Comparison of ENCODE assay signal across 8 cellular contexts in genomic region chr2:71282493-71282892, GRCh38. TPM values are rescaled to one million over a fixed set of nuclear protein-coding genes. Genes with fewer than 3 reads are reported as not detected.
DNase-seq lines count a peak whose midpoint lies in the region; ATAC-seq lines count a peak whose summit lies in the region.

No MANE protein-coding gene starts in this region.

- no peaks in the 10 kb centered on the region for H4K20me1 ChIP-seq in GM23248 (ENCODE audit: insufficient read depth)

- no peaks in the 10 kb centered on the region for H3K4me1 ChIP-seq in GM23248 (ENCODE audit: insufficient read depth)
- H3K4me1 ChIP-seq in right cardiac atrium (ENCODE audit: control insufficient read depth, insufficient read depth, low read length): no peaks in the 10 kb centered on the region

- H3K27me3 ChIP-seq in GM23248 (replicated peaks; ENCODE audit: insufficient read depth) (peaks cover 46% of the 10 kb centered on the region), right cardiac atrium (ENCODE audit: control insufficient read depth, insufficient read depth) (no peaks in the 10 kb centered on the region)

- H2AFZ ChIP-seq in GM23248: no peak overlapping the region

- peak; percentile 40 to 42 for ATAC-seq in right cardiac atrium
- no peak for ATAC-seq in GM21825 (IDR thresholded peaks at IDR 0.05; ENCODE audit: unreplicated experiment)
- ATAC-seq in activated CD4-positive, CD25-positive, alpha-beta regulatory T cell treated with anti-CD3 and anti-CD28 coated beads, Interleukin-2, amount 50 U/mL, for 24 hours: no peak

- H3K4me3 ChIP-seq in GM23248 (no peak overlapping the region), right cardiac atrium (ENCODE audit: low read length) (no peak overlapping the region)

- in situ Hi-C loops in GM23248 (cut with MboI): no loop called here

- H3K9me3 ChIP-seq in GM23248 (ENCODE audit: low read depth): no peaks in the 10 kb centered on the region
- H3K9me3 ChIP-seq in right cardiac atrium (ENCODE audit: control insufficient read depth, low read length): no peaks in the 10 kb centered on the region

- H3K9ac ChIP-seq in GM23248: no peak overlapping the region

- no peak overlapping the region for H3K27ac ChIP-seq in GM23248
- no peak overlapping the region for H3K27ac ChIP-seq in right cardiac atrium (ENCODE audit: low read length)

- H3K9me2 ChIP-seq in GM23248 (ENCODE audit: insufficient read depth): no peaks in the 10 kb centered on the region

- DNase-seq in Ammon's horn (ENCODE audit: low spot score) (peak; percentile 22), GM23248 (peak; percentile 3), RPMI7951 (ENCODE audit: low read depth) (peak; percentile 33), right cardiac atrium (no peak), cortex of kidney (lab: John Stamatoyannopoulos, UW) (no peak)
- DNase-seq in NK-92 treated with Interleukin-12 subunit alpha and Interleukin-12 subunit beta, amount 100 ng/mL, for 24 hours (lab: John Stamatoyannopoulos, UW): no peak

- no peaks in the 10 kb centered on the region for H3F3A ChIP-seq in GM23248 (ENCODE audit: insufficient read depth)

- no peak overlapping the region for H3K4me2 ChIP-seq in GM23248 (ENCODE audit: unreplicated experiment)

- no peaks in the 10 kb centered on the region for H3K36me3 ChIP-seq in GM23248 (ENCODE audit: low read depth)

- no peaks in the 10 kb centered on the region for H3K79me2 ChIP-seq in GM23248 (ENCODE audit: insufficient read depth)

- intact Hi-C loops in right cardiac atrium (cut with DNase I): no loop called here

RNA-seq across cellular contexts. Expression of gene ZNF638, which starts 49.1 kb away (rescaled TPM):
- 75.0 and 83.0 TPM in 2 replicates for total RNA-seq in GM23248 (2014; rRNA removed; shearing (Covaris generic))
- polyA plus RNA-seq in GM23248 (2016; fragmentation: Nextera tagmentation; extraction: Ambion mirVana) (43.5 and 44.0 TPM in 2 replicates), right cardiac atrium (69.9 TPM)
- total RNA-seq in RPMI7951 (2014; rRNA removed; shearing (Covaris generic)): 71.0 and 87.6 TPM in 2 replicates
- total RNA-seq in right cardiac atrium: 10 to 100 TPM; 72.3 to 84.2 (median 78.9) TPM

RNA-seq across cellular contexts. Expression of gene PAIP2B, which starts 55.6 kb away (rescaled TPM):
- under 0.01 TPM in 2 replicates for total RNA-seq in GM23248 (2014; rRNA removed; shearing (Covaris generic))
- polyA plus RNA-seq in GM23248 (2016; fragmentation: Nextera tagmentation; extraction: Ambion mirVana) (0.10 and 0.11 TPM in 2 replicates), right cardiac atrium (14.2 TPM)
- total RNA-seq in RPMI7951 (2014; rRNA removed; shearing (Covaris generic)): 0.48 and 0.49 TPM in 2 replicates
- 10 to 100 TPM; 21.5 to 34.5 (median 30.9) TPM for total RNA-seq in right cardiac atrium

Comparison
In these comparisons a context has a peak if more than half of its experiments do, and no peak if none do; other contexts are left out.
1. DNase-seq: peak in Ammon's horn (single experiment), GM23248 (single experiment) and RPMI7951 (single experiment); none in right cardiac atrium (0 of 3), NK-92 treated with Interleukin-12 subunit alpha and Interleukin-12 subunit beta, amount 100 ng/mL, for 24 hours (single experiment) and cortex of kidney (single experiment).
2. ATAC-seq: peak in right cardiac atrium (2 of 2); none in GM21825 (single experiment) and activated CD4-positive, CD25-positive, alpha-beta regulatory T cell treated with anti-CD3 and anti-CD28 coated beads, Interleukin-2, amount 50 U/mL, for 24 hours (0 of 2).
3. RNA of gene PAIP2B, which starts 55.6 kb away (total RNA-seq): 21.5 to 34.5 TPM in right cardiac atrium; 0.48 to 0.49 TPM in RPMI7951 and under 0.01 TPM in GM23248; every median in the first group is over 10 times any median in the second.